ENCODE assay signal across 11 cellular contexts in genomic region chr11:46338636-46338987, GRCh38. TPM values are rescaled to one million over a fixed set of nuclear protein-coding genes. Genes with fewer than 3 reads are reported as not detected.
DNase-seq lines count a peak whose midpoint lies in the region; ATAC-seq and TF ChIP-seq lines count a peak whose summit lies in the region.
"Had no signal": no experiment of that assay in that cellular context is flagged by ENCODE, and none has a peak within 500 bp of the region (broad histone marks: within the 10 kb centered on the region; RNA-seq: fewer than 3 reads in every experiment).

No MANE protein-coding gene starts in this region.

- TF ChIP-seq EP300 in suprapubic skin (IDR thresholded peaks at IDR 0.05), result no peak

- ATAC-seq in left lung (no peak), HG03108 (IDR thresholded peaks at IDR 0.05; ENCODE audit: unreplicated experiment) (no peak)

- WGBS in suprapubic skin, result 29% methylated on average over 9 of the region's 9 CpGs
- WGBS in lower leg skin, 2 donors, result 24 to 31% methylated on average over 9 of the region's 9 CpGs

- DNase-seq in activated T-cell treated with anti-CD3 and anti-CD28 coated beads, Interleukin-2, amount 50 U/mL, for 24 hours, result no peak
- no peak for DNase-seq in activated T-cell treated with anti-CD3 and anti-CD28 coated beads, Interleukin-2, amount 50 U/mL, for 48 hours
- DNase-seq in amniotic epithelial cell (ENCODE audit: low read depth) (peak; percentile 93), left lung (no peak), suprapubic skin (ENCODE audit: low spot score in 2 of 2) (no peak), midbrain (lab: John Stamatoyannopoulos, UW) (no peak), lower leg skin (ENCODE audit: low spot score in 2 of 2) (no peak)
- DNase-seq: activated CD4-positive, alpha-beta T cell treated with anti-CD3 and anti-CD28 coated beads, Interleukin-2, amount 50 U/mL, for 1 hour; effector CD8-positive, alpha-beta T cell had no signal

- intact Hi-C loops in left lung (cut with DNase I), result no loop called here
- intact Hi-C loops in lower leg skin (cut with DNase I; ENCODE audit: low total_unique reads), result no loop called here

- no peak overlapping the region for H3K4me3 Mint-ChIP-seq in activated T-cell treated with anti-CD3 and anti-CD28 coated beads, Interleukin-2, amount 50 U/mL, for 24 hours

- H3K4me3 ChIP-seq in left lung, result peak overlapping the region in 1 of 2 donors; percentile 9
- H3K4me3 ChIP-seq in suprapubic skin, result peak overlapping the region; percentile 38
- H3K4me3 ChIP-seq in lower leg skin (ENCODE audit: low read depth, poor library complexity, severe bottlenecking), result no peak overlapping the region
- H3K4me3 ChIP-seq: HAP-1 had no signal

- H3K27ac ChIP-seq in left lung (peak overlapping the region; percentile 62 to 90), suprapubic skin (peak overlapping the region; percentile 26)

- peaks cover 76% of the 10 kb centered on the region for H3K4me1 Mint-ChIP-seq in activated T-cell treated with anti-CD3 and anti-CD28 coated beads, Interleukin-2, amount 50 U/mL, for 24 hours (ENCODE audit: low read depth)

- peaks cover 8 to 15% of the 10 kb centered on the region in 2 donors for H3K27me3 ChIP-seq in left lung
- H3K27me3 ChIP-seq in suprapubic skin, result peaks cover 6% of the 10 kb centered on the region

- TF ChIP-seq POLR2A in suprapubic skin (IDR thresholded peaks at IDR 0.05), result no peak
- no peak for TF ChIP-seq POLR2A in lower leg skin (IDR thresholded peaks at IDR 0.05)

- no peaks in the 10 kb centered on the region for H3K36me3 Mint-ChIP-seq in activated T-cell treated with anti-CD3 and anti-CD28 coated beads, Interleukin-2, amount 50 U/mL, for 24 hours (ENCODE audit: low read depth)

- H3K9me3 ChIP-seq in left lung (no peaks in the 10 kb centered on the region), suprapubic skin (no peaks in the 10 kb centered on the region)
- H3K9me3 ChIP-seq: HAP-1 had no signal

- no peaks in the 10 kb centered on the region for H3K36me3 ChIP-seq in left lung
- H3K36me3 ChIP-seq in suprapubic skin, result no peaks in the 10 kb centered on the region
- H3K36me3 ChIP-seq: HAP-1 had no signal

- TF ChIP-seq CTCF in left lung (IDR thresholded peaks at IDR 0.05) (no peak), suprapubic skin (IDR thresholded peaks at IDR 0.05) (no peak), lower leg skin (IDR thresholded peaks at IDR 0.05) (no peak)

- no peaks in the 10 kb centered on the region for H3K9me3 Mint-ChIP-seq in activated T-cell treated with anti-CD3 and anti-CD28 coated beads, Interleukin-2, amount 50 U/mL, for 24 hours

- H3K27ac Mint-ChIP-seq in activated T-cell treated with anti-CD3 and anti-CD28 coated beads, Interleukin-2, amount 50 U/mL, for 24 hours, result peak overlapping the region; percentile 79

- H3K4me1 ChIP-seq in left lung (peaks cover 12 to 91% of the 10 kb centered on the region in 2 donors), suprapubic skin (peaks cover 24% of the 10 kb centered on the region)

- H3K27me3 Mint-ChIP-seq in activated T-cell treated with anti-CD3 and anti-CD28 coated beads, Interleukin-2, amount 50 U/mL, for 24 hours, result no peaks in the 10 kb centered on the region

RNA-seq across cellular contexts. Expression of gene DGKZ, which starts 8.7 kb away (rescaled TPM):
- total RNA-seq in left lung, result 10 to 100 TPM; 40.5 to 65.1 TPM
- 10 to 100 TPM; 60.5 to 91.0 (median 73.4) TPM for total RNA-seq in suprapubic skin
- 10 to 100 TPM; 41.8 to 86.4 (median 60.3) TPM for total RNA-seq in lower leg skin

RNA-seq across cellular contexts. Expression of gene MDK, which starts 42.9 kb away (rescaled TPM):
- total RNA-seq in left lung (100 to 1,000 TPM in 1 of 2 donors, 10 to 100 TPM in 1; 15.4 to 121 TPM), suprapubic skin (10 to 100 TPM in 3 of 4 donors, 1 to 10 TPM in 1; 9.1 to 22.6 (median 13.9) TPM), lower leg skin (10 to 100 TPM in 3 of 4 donors, 1 to 10 TPM in 1; 6.0 to 19.4 (median 12.0) TPM)

RNA-seq across cellular contexts. Expression of gene CHRM4, which starts 53.0 kb away (rescaled TPM):
- total RNA-seq in left lung (not detected), suprapubic skin (1 to 10 TPM in 3 of 4 donors, under 1 TPM in 1; 0.80 to 3.0 (median 2.6) TPM), lower leg skin (1 to 10 TPM; 1.2 to 8.1 (median 3.3) TPM)
